In the genomic region with DNA sequence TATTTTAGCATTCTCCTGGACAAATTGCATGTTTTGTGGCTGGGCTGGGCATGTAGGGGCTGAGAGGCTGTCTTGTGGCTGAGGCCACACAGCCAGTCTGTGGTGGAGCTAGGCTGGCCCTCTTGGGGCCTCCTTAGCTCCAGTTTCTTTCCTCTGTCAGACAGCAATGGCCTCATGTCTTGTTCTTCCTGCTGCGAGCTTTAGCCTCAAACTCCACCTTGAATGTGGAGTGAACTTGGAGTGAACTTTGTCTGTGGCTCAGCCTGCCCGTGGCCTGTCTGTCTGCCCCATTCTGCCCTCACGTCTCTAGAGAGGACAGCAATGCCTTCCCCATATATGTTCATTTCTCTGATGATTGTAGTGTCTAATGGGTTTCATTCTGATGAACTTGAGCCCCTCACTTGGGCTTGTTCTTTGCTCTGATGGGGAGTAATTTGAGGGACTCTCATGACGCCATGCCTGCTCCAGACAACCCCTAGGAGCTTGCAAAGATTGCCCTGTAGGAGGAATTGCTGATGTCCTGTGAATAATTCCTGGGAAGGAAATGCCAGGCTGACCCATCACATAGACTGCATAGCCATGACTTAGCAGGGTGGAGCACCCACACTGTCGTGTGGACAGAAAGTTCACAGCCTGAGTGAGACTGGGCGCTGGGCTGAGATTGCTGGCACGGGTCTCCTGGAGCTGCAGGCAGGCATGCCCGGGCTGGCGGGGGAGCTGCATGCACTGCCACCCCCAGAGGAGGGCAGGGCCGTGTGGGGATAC, we compare ENCODE assay signal across 12 cellular contexts. TPM values are rescaled to one million over a fixed set of nuclear protein-coding genes. Genes with fewer than 3 reads are reported as not detected.
DNase-seq lines count a peak whose midpoint lies in the region; ATAC-seq, FAIRE-seq and TF ChIP-seq lines count a peak whose summit lies in the region.
"Had no signal": no experiment of that assay in that cellular context is flagged by ENCODE, and none has a peak within 500 bp of the region (broad histone marks: within the 10 kb centered on the region; RNA-seq: fewer than 3 reads in every experiment).

No MANE protein-coding gene starts in this region.

- H3K27me3 Mint-ChIP-seq in chondrocyte (ENCODE audit: low read depth) = no peaks in the 10 kb centered on the region

- no peaks in the 10 kb centered on the region for H3K36me3 ChIP-seq in mucosa of rectum (ENCODE audit: control insufficient read depth in 2 of 2, insufficient read depth in 2 of 2, low read length in 2 of 2)
- no peaks in the 10 kb centered on the region for H3K36me3 ChIP-seq in esophagus muscularis mucosa

- 26% methylated on average over 10 of the region's 10 CpGs for WGBS in A549 (ENCODE audit: missing lambda C conversion rate)
- 77% methylated on average over 9 of the region's 10 CpGs for WGBS in esophagus muscularis mucosa

- TF ChIP-seq EP300 in A549 (IDR thresholded peaks at IDR 0.05) = no peak
- no peak for TF ChIP-seq EP300 in esophagus muscularis mucosa (IDR thresholded peaks at IDR 0.05)

- peaks cover 82% of the 10 kb centered on the region for H3K4me1 ChIP-seq in A549
- H3K4me1 ChIP-seq in mucosa of rectum (ENCODE audit: control insufficient read depth in 2 of 2, insufficient read depth in 2 of 2, low read length in 2 of 2) = peaks cover 51 to 79% of the 10 kb centered on the region in 2 donors
- H3K4me1 ChIP-seq in esophagus muscularis mucosa = peaks cover 42 to 64% (median 60%) of the 10 kb centered on the region in 4 donors

- TF ChIP-seq CTCF in A549 (IDR thresholded peaks at IDR 0.05) (no peak), chondrocyte (IDR thresholded peaks at IDR 0.05) (peak; percentile 18), esophagus muscularis mucosa (IDR thresholded peaks at IDR 0.05) (no peak)

- peak overlapping the region; percentile 8 for H3K4me3 Mint-ChIP-seq in chondrocyte (ENCODE audit: unreplicated experiment)
- H3K4me3 Mint-ChIP-seq: activated naive CD8-positive, alpha-beta T cell treated with anti-CD3 and anti-CD28 coated beads, Interleukin-2, amount 50 U/mL, for 24 hours had no signal

- POLR2A ChIA-PET in A549 (lab: Yijun Ruan, JAX) = interaction anchor here (0.6 to 1.4 kb wide), 2 partner anchors 12 to 14 kb away, joined by 3 to 5 read pairs; no protein-coding TSS in a partner anchor

- peak overlapping the region; percentile 67 to 84 for H3K27ac ChIP-seq in A549
- H3K27ac ChIP-seq in mucosa of rectum (ENCODE audit: low read depth in 2 of 2, low read length in 2 of 2) = peak overlapping the region; percentile 70 to 87
- peak overlapping the region in 2 of 4 donors; percentile 2 to 16 for H3K27ac ChIP-seq in esophagus muscularis mucosa (replicated peaks in 1 of 4)

- CTCF ChIA-PET in A549 (lab: Yijun Ruan, JAX) = interaction anchor here (0.9 to 4.5 kb wide), 6 partner anchors 9 to 106 kb away, joined by 3 to 17 read pairs (median 4); a partner anchor contains a TSS

- H3K27me3 ChIP-seq in mucosa of rectum (ENCODE audit: control insufficient read depth in 2 of 2, insufficient read depth in 2 of 2, low read length in 2 of 2) = no peaks in the 10 kb centered on the region
- H3K27me3 ChIP-seq in esophagus muscularis mucosa = no peaks in the 10 kb centered on the region

- no peaks in the 10 kb centered on the region for H3K9me3 ChIP-seq in A549
- no peaks in the 10 kb centered on the region for H3K9me3 ChIP-seq in mucosa of rectum (ENCODE audit: control insufficient read depth in 2 of 2, low read length in 2 of 2)
- no peaks in the 10 kb centered on the region for H3K9me3 ChIP-seq in esophagus muscularis mucosa

- peak overlapping the region; percentile 57 for H3K4me2 ChIP-seq in A549

- ATAC-seq in A549 (peak; percentile 46 to 71), GM21526 (IDR thresholded peaks at IDR 0.05; ENCODE audit: low FRiP score, unreplicated experiment) (no peak)
- ATAC-seq: activated naive CD8-positive, alpha-beta T cell treated with anti-CD3 and anti-CD28 coated beads, Interleukin-2, amount 50 U/mL, for 24 hours had no signal

- H3K9me3 Mint-ChIP-seq in chondrocyte (ENCODE audit: low read depth) = no peaks in the 10 kb centered on the region
- H3K9me3 Mint-ChIP-seq: activated naive CD8-positive, alpha-beta T cell treated with anti-CD3 and anti-CD28 coated beads, Interleukin-2, amount 50 U/mL, for 24 hours had no signal

- no peak for TF ChIP-seq RAD21 in A549 (conservative IDR thresholded peaks at IDR 0.05 in 1 of 2, IDR thresholded peaks at IDR 0.05 in 1 of 2)

- intact Hi-C loops in esophagus muscularis mucosa (cut with DNase I) = no loop called here

- TF ChIP-seq POLR2A in A549 (IDR thresholded peaks at IDR 0.05; ENCODE audit: low read length) (no peak), esophagus muscularis mucosa (IDR thresholded peaks at IDR 0.05; ENCODE audit: low read depth) (no peak)

- H3K27ac Mint-ChIP-seq in chondrocyte (ENCODE audit: unreplicated experiment) = peak overlapping the region; percentile 96
- H3K27ac Mint-ChIP-seq: activated naive CD8-positive, alpha-beta T cell treated with anti-CD3 and anti-CD28 coated beads, Interleukin-2, amount 50 U/mL, for 24 hours had no signal

- H3K4me3 ChIP-seq in A549 (no peak overlapping the region), mucosa of rectum (ENCODE audit: low read length in 2 of 2) (no peak overlapping the region), esophagus muscularis mucosa (no peak overlapping the region)

- DNase-seq in A549 (ENCODE audit: low read depth in 1 of 2, low spot score in 1 of 2) = peak in 1 of 2 experiments; percentile 70
- peak; percentile 83 for DNase-seq in HT-29 (ENCODE audit: low spot score)
- DNase-seq in chondrocyte (ENCODE audit: low spot score) = no peak
- DNase-seq in esophagus muscularis mucosa (ENCODE audit: extremely low spot score) = no peak
- no peak for DNase-seq in NCI-H526 treated with DMSO at 0.1 percent for 48 hours (lab: John Stamatoyannopoulos, UW)
- no peak for DNase-seq in NCI-H1436 (lab: John Stamatoyannopoulos, UW)
- DNase-seq: activated CD4-positive, alpha-beta T cell treated with anti-CD3 and anti-CD28 coated beads for 48 hours; activated naive CD8-positive, alpha-beta T cell treated with anti-CD3 and anti-CD28 coated beads, Interleukin-2, amount 50 U/mL, for 24 hours; C1 segment of cervical spinal cord; NCI-H1417 had no signal

- peaks cover 1% of the 10 kb centered on the region for H3K36me3 Mint-ChIP-seq in chondrocyte (ENCODE audit: low read depth)

- H3K4me1 Mint-ChIP-seq in chondrocyte (ENCODE audit: low read depth) = peaks cover 78% of the 10 kb centered on the region
- H3K4me1 Mint-ChIP-seq: activated naive CD8-positive, alpha-beta T cell treated with anti-CD3 and anti-CD28 coated beads, Interleukin-2, amount 50 U/mL, for 24 hours had no signal

- H3K9ac ChIP-seq in mucosa of rectum (ENCODE audit: low read depth in 1 of 2, low read length in 2 of 2) = peak overlapping the region in 1 of 2 donors; percentile 24

- no peak for FAIRE-seq in A549 (lab: Jason Lieb, UNC)

TF ChIP-seq in A549, 52 proteins besides CTCF, POLR2A, EP300 and RAD21:
- TF ChIP-seq, protein P1, sequence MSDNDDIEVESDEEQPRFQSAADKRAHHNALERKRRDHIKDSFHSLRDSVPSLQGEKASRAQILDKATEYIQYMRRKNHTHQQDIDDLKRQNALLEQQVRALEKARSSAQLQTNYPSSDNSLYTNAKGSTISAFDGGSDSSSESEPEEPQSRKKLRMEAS (IDR thresholded peaks at IDR 0.05) = peak; percentile 49; the same call in 1 of the 2 replicates
- TF ChIP-seq BHLHE40 (IDR thresholded peaks at IDR 0.05; ENCODE audit: low read depth, low read length) (no peak), MAFK (IDR thresholded peaks at IDR 0.05; ENCODE audit: partially characterized antibody) (peak; percentile 57)

RNA-seq across cellular contexts. Expression of a gene that starts 42.6 kb away (rescaled TPM):
- polyA plus RNA-seq in A549 (2011; rRNA removed) (27.9 TPM in 2 replicates), A549 (2017; fragmentation: RNase III; extraction: RNeasy Plus Mini Kit Qiagen cat#74134 plus additional on column Dnase treatment) (17.8 to 19.9 TPM (median 19.8 TPM) in 3 replicates)
- polyA plus RNA-seq in A549 (2012; cell fraction: cytosol; rRNA removed) = 16.5 and 17.2 TPM in 2 replicates
- polyA plus RNA-seq in A549 (2012; cell fraction: nucleus; rRNA removed) = 16.5 and 20.1 TPM in 2 replicates
- polyA minus RNA-seq in A549 (2011; rRNA and poly(A)+ RNA removed) = 21.6 and 27.9 TPM in 2 replicates
- 27.0 and 34.8 TPM in 2 replicates for total RNA-seq in HT-29 (2014; rRNA removed; shearing (Covaris generic))
- total RNA-seq in chondrocyte (60.7 to 73.2 TPM (median 61.5 TPM) in 3 replicates), esophagus muscularis mucosa (10 to 100 TPM; 18.7 to 24.0 (median 21.3) TPM)
